Comparison of ENCODE assay signal across 9 cellular contexts in genomic region chr13:65926750-65927171, GRCh38.
DNase-seq lines count a peak whose midpoint lies in the region; ATAC-seq, FAIRE-seq and TF ChIP-seq lines count a peak whose summit lies in the region.
"Had no signal": no experiment of that assay in that cellular context is flagged by ENCODE, and none has a peak within 500 bp of the region (broad histone marks: within the 10 kb centered on the region; RNA-seq: fewer than 3 reads in every experiment).

No MANE protein-coding gene starts in this region.

- H3K27ac ChIP-seq in DOHH2 (ENCODE audit: low read depth, low read length) (no peak overlapping the region), astrocyte (ENCODE audit: low read depth, low read length) (no peak overlapping the region), vagina (no peak overlapping the region)

- no peaks in the 10 kb centered on the region for H3F3A ChIP-seq in DOHH2 (ENCODE audit: control insufficient read depth, insufficient read depth)

- H3K4me3 Mint-ChIP-seq in astrocyte (ENCODE audit: unreplicated experiment): no peak overlapping the region
- H3K4me3 Mint-ChIP-seq: natural killer cell treated with Interleukin-12 subunit alpha and Interleukin-12 subunit beta and Interleukin-15 and Interleukin-18, amount 100 ng/mL, for 72 hours had no signal

- H3K4me1 Mint-ChIP-seq in astrocyte (ENCODE audit: low read depth, unreplicated experiment): no peaks in the 10 kb centered on the region

- H3K36me3 Mint-ChIP-seq in astrocyte (ENCODE audit: low read depth, unreplicated experiment): no peaks in the 10 kb centered on the region
- H3K36me3 Mint-ChIP-seq: natural killer cell treated with Interleukin-12 subunit alpha and Interleukin-12 subunit beta and Interleukin-15 and Interleukin-18, amount 100 ng/mL, for 72 hours had no signal

- H3K27ac Mint-ChIP-seq in astrocyte (ENCODE audit: unreplicated experiment): no peak overlapping the region
- H3K27ac Mint-ChIP-seq: natural killer cell treated with Interleukin-12 subunit alpha and Interleukin-12 subunit beta and Interleukin-15 and Interleukin-18, amount 100 ng/mL, for 72 hours had no signal

- H3K36me3 ChIP-seq in DOHH2 (ENCODE audit: control insufficient read depth, low read length): no peaks in the 10 kb centered on the region
- H3K36me3 ChIP-seq in astrocyte (ENCODE audit: insufficient read depth, low read length): no peaks in the 10 kb centered on the region
- no peaks in the 10 kb centered on the region for H3K36me3 ChIP-seq in vagina

- TF ChIP-seq POLR2A in vagina (IDR thresholded peaks at IDR 0.05): no peak

- H3K9me3 Mint-ChIP-seq in astrocyte (ENCODE audit: unreplicated experiment): no peaks in the 10 kb centered on the region

- intact Hi-C loops in vagina (cut with DNase I): no loop called here

- no peaks in the 10 kb centered on the region for H3K27me3 ChIP-seq in DOHH2 (ENCODE audit: control insufficient read depth, low read length)
- no peaks in the 10 kb centered on the region for H3K27me3 ChIP-seq in astrocyte (ENCODE audit: insufficient read depth, low read length)
- H3K27me3 ChIP-seq in vagina: no peaks in the 10 kb centered on the region

- no peaks in the 10 kb centered on the region for H3K79me2 ChIP-seq in DOHH2 (ENCODE audit: control insufficient read depth, low read length)
- H3K79me2 ChIP-seq in astrocyte (ENCODE audit: insufficient read depth, low read length): no peaks in the 10 kb centered on the region

- peak; percentile 59 for ATAC-seq in HG03045 (IDR thresholded peaks at IDR 0.05; ENCODE audit: unreplicated experiment)

- H3K9me3 ChIP-seq in DOHH2 (ENCODE audit: control insufficient read depth, insufficient read depth, low read length): no peaks in the 10 kb centered on the region
- no peaks in the 10 kb centered on the region for H3K9me3 ChIP-seq in astrocyte (ENCODE audit: insufficient read depth, low read depth, low read length)
- H3K9me3 ChIP-seq in vagina: no peaks in the 10 kb centered on the region

- H3K4me1 ChIP-seq in DOHH2 (ENCODE audit: control insufficient read depth, low read length): no peaks in the 10 kb centered on the region
- peaks cover 3% of the 10 kb centered on the region for H3K4me1 ChIP-seq in astrocyte (ENCODE audit: insufficient read depth, low read length)
- no peaks in the 10 kb centered on the region for H3K4me1 ChIP-seq in vagina

- DNase-seq in astrocyte (ENCODE audit: low read depth) (no peak), left kidney (ENCODE audit: low read depth, low spot score) (peak; percentile 66), kidney glomerular epithelial cell (lab: John Stamatoyannopoulos, UW) (no peak), T1000 (lab: John Stamatoyannopoulos, UW) (no peak), vagina (ENCODE audit: extremely low spot score in 2 of 2) (no peak)
- no peak for DNase-seq in stimulated activated CD4-positive, alpha-beta T cell treated with anti-CD3 and anti-CD28 coated beads, Interleukin-12 subunit alpha, Interleukin-12 subunit beta, amount 100 ng/mL, for 4 hours

- no peaks in the 10 kb centered on the region for H3K9me2 ChIP-seq in DOHH2 (replicated peaks; ENCODE audit: control insufficient read depth, low read length)

- no peaks in the 10 kb centered on the region for H3K27me3 Mint-ChIP-seq in astrocyte (ENCODE audit: low read depth, unreplicated experiment)

- H4K20me1 ChIP-seq in DOHH2 (ENCODE audit: control insufficient read depth, insufficient read depth, low read depth, low read length) (no peaks in the 10 kb centered on the region), astrocyte (ENCODE audit: insufficient read depth, low read length) (no peaks in the 10 kb centered on the region)

- no peak overlapping the region for H3K9ac ChIP-seq in astrocyte (ENCODE audit: low read length)

- H2AFZ ChIP-seq in astrocyte (ENCODE audit: low read depth, low read length): peak overlapping the region; percentile 45

- H3K4me2 ChIP-seq in DOHH2 (ENCODE audit: low read length) (no peak overlapping the region), astrocyte (ENCODE audit: low read length) (no peak overlapping the region)

- TF ChIP-seq CTCF in DOHH2 (IDR thresholded peaks at IDR 0.05; ENCODE audit: low read depth, low read length, poor library complexity, severe bottlenecking): peak; percentile 31
- TF ChIP-seq CTCF in astrocyte (IDR thresholded peaks at IDR 0.05; ENCODE audit: insufficient read depth, low read depth, low read length): no peak
- TF ChIP-seq CTCF in vagina (IDR thresholded peaks at IDR 0.05): no peak

- FAIRE-seq in astrocyte (lab: Jason Lieb, UNC): no peak

- no peak overlapping the region for H3K4me3 ChIP-seq in DOHH2 (ENCODE audit: low read length)
- H3K4me3 ChIP-seq in astrocyte (ENCODE audit: insufficient read depth, low read depth, low read length): no peak overlapping the region
- H3K4me3 ChIP-seq in vagina: no peak overlapping the region
